Comparison of ENCODE assay signal across 16 cellular contexts in the genomic region with DNA sequence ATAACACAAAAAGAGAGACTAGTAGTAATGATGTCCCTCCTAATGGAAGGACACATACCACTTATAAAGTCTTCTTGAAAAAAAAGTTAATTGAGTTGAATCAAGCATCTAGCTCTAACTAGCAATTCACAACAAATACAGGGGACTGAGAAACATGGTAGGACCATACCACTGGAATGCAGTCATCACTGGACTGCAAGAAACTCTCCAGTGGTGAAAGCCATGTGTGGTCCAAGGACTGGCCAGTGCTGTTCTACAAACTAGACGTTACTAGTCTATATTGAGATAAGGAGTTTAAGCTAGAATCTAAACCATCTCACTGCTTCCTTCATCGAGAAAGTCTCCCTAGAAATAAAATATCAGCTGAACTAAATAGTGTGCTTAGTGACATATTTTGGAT.
"Had no signal": no experiment of that assay in that cellular context is flagged by ENCODE, and none has a peak within 500 bp of the region (broad histone marks: within the 10 kb centered on the region; RNA-seq: fewer than 3 reads in every experiment).

No MANE protein-coding gene starts in this region.

- H3K27ac ChIP-seq: prostate gland had no signal

- H3K9me3 ChIP-seq: prostate gland, right atrium auricular region had no signal

- H3K27me3 ChIP-seq: dorsolateral prefrontal cortex, right atrium auricular region had no signal

- H3K36me3 Mint-ChIP-seq: activated naive CD4-positive, alpha-beta T cell treated with anti-CD3 and anti-CD28 coated beads, Interleukin-2, amount 50 U/mL, for 24 hours had no signal

- H3K4me1 Mint-ChIP-seq: activated CD4-positive, alpha-beta T cell treated with anti-CD3 and anti-CD28 coated beads, Interleukin-2, amount 10 ng/mL, durations not matched to agents 7 days and 5 days; activated naive CD4-positive, alpha-beta T cell treated with anti-CD3 and anti-CD28 coated beads, Interleukin-2, amount 50 U/mL, for 24 hours had no signal

- H3K36me3 ChIP-seq: prostate gland, right atrium auricular region had no signal

- H3K27ac Mint-ChIP-seq: activated CD4-positive, alpha-beta T cell treated with anti-CD3 and anti-CD28 coated beads, Interleukin-2, amount 10 ng/mL, durations not matched to agents 7 days and 5 days; activated naive CD4-positive, alpha-beta T cell treated with anti-CD3 and anti-CD28 coated beads, Interleukin-2, amount 50 U/mL, for 24 hours; activated T-cell treated with anti-CD3 and anti-CD28 coated beads, Interleukin-2, amount 50 U/mL, for 72 hours; stimulated activated naive CD8-positive, alpha-beta T cell treated with anti-CD3 and anti-CD28 coated beads, Interleukin-15, amount 100 ng/mL, for 72 hours had no signal

- H3K27me3 Mint-ChIP-seq: activated CD4-positive, alpha-beta T cell treated with anti-CD3 and anti-CD28 coated beads, Interleukin-2, amount 10 ng/mL, durations not matched to agents 7 days and 5 days; stimulated activated naive CD8-positive, alpha-beta T cell treated with anti-CD3 and anti-CD28 coated beads, Interleukin-15, amount 100 ng/mL, for 72 hours had no signal

- ATAC-seq: activated T-cell treated with anti-CD3 and anti-CD28 coated beads, Interleukin-2, amount 50 U/mL, for 72 hours; left lobe of liver; SK-N-SH treated with all-trans-retinoic acid at 6 μM for 48 hours; stimulated activated naive CD8-positive, alpha-beta T cell treated with anti-CD3 and anti-CD28 coated beads, Interleukin-15, amount 100 ng/mL, for 72 hours had no signal

- H3K4me1 ChIP-seq: prostate gland had no signal

- DNase-seq: activated CD4-positive, alpha-beta T cell treated with anti-CD3 and anti-CD28 coated beads, Interleukin-2, amount 10 ng/mL, durations not matched to agents 7 days and 5 days; activated CD8-positive, alpha-beta memory T cell treated with anti-CD3 and anti-CD28 coated beads, Interleukin-2, amount 50 U/mL, for 4 hours; activated effector memory CD4-positive, alpha-beta T cell treated with anti-CD3 and anti-CD28 coated beads, Interleukin-2, amount 50 U/mL, for 16 hours; activated T-cell treated with anti-CD3 and anti-CD28 coated beads, Interleukin-2, amount 50 U/mL, for 72 hours; dorsolateral prefrontal cortex; hypothalamus; stimulated activated naive CD8-positive, alpha-beta T cell treated with anti-CD3 and anti-CD28 coated beads, Interleukin-15, amount 100 ng/mL, for 72 hours; T-helper 1 cell; T-helper 9 cell; trophoblast cell had no signal

- H3K4me3 Mint-ChIP-seq: activated CD4-positive, alpha-beta T cell treated with anti-CD3 and anti-CD28 coated beads, Interleukin-2, amount 10 ng/mL, durations not matched to agents 7 days and 5 days; activated naive CD4-positive, alpha-beta T cell treated with anti-CD3 and anti-CD28 coated beads, Interleukin-2, amount 50 U/mL, for 24 hours; activated T-cell treated with anti-CD3 and anti-CD28 coated beads, Interleukin-2, amount 50 U/mL, for 72 hours; stimulated activated naive CD8-positive, alpha-beta T cell treated with anti-CD3 and anti-CD28 coated beads, Interleukin-15, amount 100 ng/mL, for 72 hours had no signal

- H3K4me3 ChIP-seq: dorsolateral prefrontal cortex, lung, prostate gland, right atrium auricular region had no signal

- H3K9me3 Mint-ChIP-seq: activated CD4-positive, alpha-beta T cell treated with anti-CD3 and anti-CD28 coated beads, Interleukin-2, amount 10 ng/mL, durations not matched to agents 7 days and 5 days; activated naive CD4-positive, alpha-beta T cell treated with anti-CD3 and anti-CD28 coated beads, Interleukin-2, amount 50 U/mL, for 24 hours; activated T-cell treated with anti-CD3 and anti-CD28 coated beads, Interleukin-2, amount 50 U/mL, for 72 hours; stimulated activated naive CD8-positive, alpha-beta T cell treated with anti-CD3 and anti-CD28 coated beads, Interleukin-15, amount 100 ng/mL, for 72 hours had no signal
